In genomic region chr22:16783930-16784354, GRCh38 we compare ENCODE assay signal across 10 cellular contexts. TPM values are rescaled to one million over a fixed set of nuclear protein-coding genes. Genes with fewer than 3 reads are reported as not detected.
DNase-seq lines count a peak whose midpoint lies in the region; ATAC-seq, FAIRE-seq and TF ChIP-seq lines count a peak whose summit lies in the region.
"Had no signal": no experiment of that assay in that cellular context is flagged by ENCODE, and none has a peak within 500 bp of the region (broad histone marks: within the 10 kb centered on the region; RNA-seq: fewer than 3 reads in every experiment).

No MANE protein-coding gene starts in this region.

- intact Hi-C loops in left ventricle myocardium inferior (cut with micrococcal nuclease) (no loop called here), right cardiac atrium (cut with DNase I) (no loop called here), mammary epithelial cell (cut with micrococcal nuclease) (no loop called here)

- ATAC-seq in right cardiac atrium (no peak), HG03108 (IDR thresholded peaks at IDR 0.05; ENCODE audit: unreplicated experiment) (no peak), GM19452 (IDR thresholded peaks at IDR 0.05; ENCODE audit: unreplicated experiment) (no peak)

- TF ChIP-seq CTCF in left ventricle myocardium inferior (IDR thresholded peaks at IDR 0.05; ENCODE audit: borderline replicate concordance) (peak; percentile 27), mammary epithelial cell (conservative IDR thresholded peaks at IDR 0.05 in 1 of 2, IDR thresholded peaks at IDR 0.05 in 1 of 2; ENCODE audit: extremely low read depth in 1 of 2, insufficient read depth in 1 of 2, low read depth in 1 of 2, low read length in 2 of 2) (peak; percentile 27 to 28)

- H3K27ac ChIP-seq in left ventricle myocardium inferior (replicated peaks) (no peak overlapping the region), right cardiac atrium (ENCODE audit: low read length) (no peak overlapping the region), mammary epithelial cell (ENCODE audit: insufficient read depth, low read depth, low read length) (no peak overlapping the region)
- H3K27ac ChIP-seq: thoracic aorta had no signal

- WGBS in right cardiac atrium, result 72% methylated on average over 8 of the region's 8 CpGs
- 75% methylated on average over 6 of the region's 8 CpGs for WGBS in mammary epithelial cell (ENCODE audit: low coverage, missing lambda C conversion rate)

- no peak for FAIRE-seq in urothelium cell line (lab: Jason Lieb, UNC)

- H3K27me3 ChIP-seq in left ventricle myocardium inferior (ENCODE audit: low read depth) (no peaks in the 10 kb centered on the region), right cardiac atrium (ENCODE audit: control insufficient read depth, insufficient read depth) (no peaks in the 10 kb centered on the region), mammary epithelial cell (ENCODE audit: insufficient read depth, low read length) (no peaks in the 10 kb centered on the region)

- H3K4me3 ChIP-seq in left ventricle myocardium inferior (no peak overlapping the region), right cardiac atrium (ENCODE audit: low read length) (no peak overlapping the region), mammary epithelial cell (replicated peaks in 1 of 3; ENCODE audit: insufficient read depth in 1 of 3, low read depth in 2 of 3, low read length in 3 of 3) (no peak overlapping the region)
- H3K4me3 ChIP-seq: thoracic aorta had no signal

- dilution Hi-C loops in mammary epithelial cell (cut with HindIII; ENCODE audit: low sequenced_read_pairs), result no loop called here

- H3K4me1 ChIP-seq in left ventricle myocardium inferior (no peaks in the 10 kb centered on the region), right cardiac atrium (ENCODE audit: control insufficient read depth, insufficient read depth, low read length) (no peaks in the 10 kb centered on the region), mammary epithelial cell (ENCODE audit: insufficient read depth, low read length) (no peaks in the 10 kb centered on the region)

- H4K20me1 ChIP-seq in mammary epithelial cell (ENCODE audit: insufficient read depth, low read length), result no peaks in the 10 kb centered on the region

- no peak overlapping the region for H3K4me2 ChIP-seq in mammary epithelial cell (ENCODE audit: insufficient read depth, low read depth, low read length)

- no TSS peak for BruUV-seq in mammary epithelial cell (replicated peaks; lab: Mats Ljungman, UMichigan)

- no peak overlapping the region for H3K9ac ChIP-seq in mammary epithelial cell (ENCODE audit: insufficient read depth, low read length)

- CTCF ChIA-PET in mammary epithelial cell (lab: Charles Lee; ENCODE audit: low non-redundant PET), result no interaction called here

- no peaks in the 10 kb centered on the region for H3K36me3 ChIP-seq in left ventricle myocardium inferior
- no peaks in the 10 kb centered on the region for H3K36me3 ChIP-seq in mammary epithelial cell (ENCODE audit: insufficient read depth, low read length)
- H3K36me3 ChIP-seq: thoracic aorta had no signal

- H3K9me3 ChIP-seq in left ventricle myocardium inferior (replicated peaks) (no peaks in the 10 kb centered on the region), right cardiac atrium (ENCODE audit: control insufficient read depth, low read length) (no peaks in the 10 kb centered on the region), mammary epithelial cell (replicated peaks; ENCODE audit: insufficient read depth, low read length) (peaks cover 20% of the 10 kb centered on the region)
- H3K9me3 ChIP-seq: thoracic aorta had no signal

- H2AFZ ChIP-seq in mammary epithelial cell (ENCODE audit: low read depth, low read length), result no peak overlapping the region

- DNase-seq in left ventricle myocardium inferior, result no peak
- DNase-seq in right cardiac atrium, result no peak
- peak; percentile 21 for DNase-seq in LoVo (ENCODE audit: low spot score)
- DNase-seq in mammary epithelial cell, result no peak
- peak; percentile 27 for DNase-seq in urothelium cell line (ENCODE audit: low spot score)
- no peak for DNase-seq in NCI-H2029 (lab: John Stamatoyannopoulos, UW)
- DNase-seq: activated gamma-delta T cell treated with Interleukin-2 at 50 U/mL for 16 hours had no signal

- no peaks in the 10 kb centered on the region for H3K79me2 ChIP-seq in mammary epithelial cell (ENCODE audit: insufficient read depth, low read length)

- in situ Hi-C loops in mammary epithelial cell (cut with MboI; ENCODE audit: low sequenced_read_pairs in 2 of 2), result loop anchor here in 1 of 2 donors (10.0 to 25.0 kb wide), 2 partner anchors 101 to 703 kb away; no protein-coding TSS in a partner anchor

RNA-seq across cellular contexts. Expression of gene XKR3, which starts 41.3 kb away (rescaled TPM):
- total RNA-seq in left ventricle myocardium inferior (not detected), right cardiac atrium (not detected), mammary epithelial cell (not detected)
- polyA plus RNA-seq in right cardiac atrium (not detected), mammary epithelial cell (not detected)
- not detected for polyA minus RNA-seq in mammary epithelial cell
- total RNA-seq: thoracic aorta had no signal

Comparison
In these comparisons a context has a peak if more than half of its experiments do, and no peak if none do; other contexts are left out.
1. DNase-seq: peak in LoVo (single experiment) and urothelium cell line (single experiment); none in left ventricle myocardium inferior (single experiment), right cardiac atrium (0 of 3), mammary epithelial cell (single experiment) and NCI-H2029 (single experiment).